22 cellular contexts compared by ENCODE assay signal in genomic region chr4:131509521-131509920, GRCh38.
DNase-seq lines count a peak whose midpoint lies in the region; ATAC-seq and TF ChIP-seq lines count a peak whose summit lies in the region.
"Had no signal": no experiment of that assay in that cellular context is flagged by ENCODE, and none has a peak within 500 bp of the region (broad histone marks: within the 10 kb centered on the region; RNA-seq: fewer than 3 reads in every experiment).

No MANE protein-coding gene starts in this region.

- H3K27ac Mint-ChIP-seq in immature natural killer cell: no peak overlapping the region
- H3K27ac Mint-ChIP-seq: activated naive CD8-positive, alpha-beta T cell; brain; CD8-positive, alpha-beta T cell; GM23338; nephron had no signal

- no peaks in the 10 kb centered on the region for H3K36me3 ChIP-seq in Karpas-422 (ENCODE audit: insufficient read depth, low read length)
- no peaks in the 10 kb centered on the region for H3K36me3 ChIP-seq in lower lobe of right lung
- H3K36me3 ChIP-seq: transverse colon had no signal

- no peaks in the 10 kb centered on the region for H3K4me1 Mint-ChIP-seq in immature natural killer cell
- H3K4me1 Mint-ChIP-seq: brain, GM23338, nephron had no signal

- H3K9me2 ChIP-seq in Karpas-422 (replicated peaks; ENCODE audit: insufficient read depth, low read length): no peaks in the 10 kb centered on the region

- H3K4me1 ChIP-seq in Karpas-422 (ENCODE audit: low read length): no peaks in the 10 kb centered on the region
- H3K4me1 ChIP-seq in lower lobe of right lung: no peaks in the 10 kb centered on the region
- H3K4me1 ChIP-seq: transverse colon had no signal

- TF ChIP-seq CTCF in AG04450 (IDR thresholded peaks at IDR 0.05; ENCODE audit: low read depth, low read length) (no peak), astrocyte of the spinal cord (IDR thresholded peaks at IDR 0.05; ENCODE audit: low read depth, low read length) (no peak), fibroblast of pulmonary artery (IDR thresholded peaks at IDR 0.05; ENCODE audit: low read length, missing control alignments) (no peak), lower lobe of right lung (IDR thresholded peaks at IDR 0.05) (no peak)

- no peaks in the 10 kb centered on the region for H3K27me3 ChIP-seq in AG04450 (ENCODE audit: control insufficient read depth, insufficient read depth, low read length)
- H3K27me3 ChIP-seq in Karpas-422 (ENCODE audit: low read length): no peaks in the 10 kb centered on the region
- no peaks in the 10 kb centered on the region for H3K27me3 ChIP-seq in lower lobe of right lung (ENCODE audit: low read depth)
- H3K27me3 ChIP-seq: transverse colon had no signal

- H3K4me3 Mint-ChIP-seq in immature natural killer cell: no peak overlapping the region
- H3K4me3 Mint-ChIP-seq: activated naive CD8-positive, alpha-beta T cell; brain; CD8-positive, alpha-beta T cell; GM23338; nephron had no signal

- no peaks in the 10 kb centered on the region for H3K27me3 Mint-ChIP-seq in immature natural killer cell (ENCODE audit: low read depth in 3 of 3)
- H3K27me3 Mint-ChIP-seq: activated naive CD8-positive, alpha-beta T cell had no signal

- H3K4me2 ChIP-seq in Karpas-422 (ENCODE audit: low read depth, low read length, poor library complexity, severe bottlenecking): no peak overlapping the region
- H3K4me2 ChIP-seq: GM23338, smooth muscle cell had no signal

- ATAC-seq in lower lobe of right lung (no peak), HG03108 (IDR thresholded peaks at IDR 0.05; ENCODE audit: unreplicated experiment) (no peak)
- ATAC-seq: CD8-positive, alpha-beta T cell; GM23338 had no signal

- POLR2A ChIA-PET in AG04450 (lab: Yijun Ruan, JAX): no interaction called here

- no peaks in the 10 kb centered on the region for H3K36me3 Mint-ChIP-seq in immature natural killer cell
- H3K36me3 Mint-ChIP-seq: activated naive CD8-positive, alpha-beta T cell; brain; CD8-positive, alpha-beta T cell had no signal

- intact Hi-C loops in lower lobe of right lung (cut with DNase I): no loop called here

- H3K27ac ChIP-seq in AG04450 (ENCODE audit: low read depth, low read length) (no peak overlapping the region), Karpas-422 (ENCODE audit: low read length) (no peak overlapping the region), lower lobe of right lung (no peak overlapping the region)
- H3K27ac ChIP-seq: transverse colon had no signal

- H3K4me3 ChIP-seq in AG04450 (ENCODE audit: low read depth, low read length) (no peak overlapping the region), Karpas-422 (ENCODE audit: low read length) (no peak overlapping the region), astrocyte of the spinal cord (ENCODE audit: low read depth, low read length) (no peak overlapping the region), fibroblast of pulmonary artery (replicated peaks; ENCODE audit: low read depth, low read length) (no peak overlapping the region), lower lobe of right lung (no peak overlapping the region)
- H3K4me3 ChIP-seq: GM23338, lung, smooth muscle cell, transverse colon had no signal

- no peaks in the 10 kb centered on the region for H3K79me2 ChIP-seq in Karpas-422 (ENCODE audit: low read length)

- H3K9me3 Mint-ChIP-seq in immature natural killer cell: peaks cover 4 to 37% (median 16%) of the 10 kb centered on the region in 6 donors
- H3K9me3 Mint-ChIP-seq: brain, GM23338, nephron had no signal

- peak overlapping the region; percentile 44; the same call in 1 of the 2 replicates for H2AFZ ChIP-seq in Karpas-422 (ENCODE audit: low read length)
- H2AFZ ChIP-seq: GM23338 had no signal

- in situ Hi-C loops in astrocyte of the spinal cord (cut with HindIII; ENCODE audit: low sequenced_read_pairs): no loop called here

- no peak overlapping the region for H3K9ac ChIP-seq in Karpas-422 (ENCODE audit: low read length)

- CTCF ChIA-PET in AG04450 (lab: Charles Lee): no interaction called here

- peak; percentile 58 for DNase-seq in AG04450 (ENCODE audit: low read depth, low spot score)
- no peak for DNase-seq in Karpas-422
- peak; percentile 9 for DNase-seq in astrocyte of the spinal cord (ENCODE audit: low read depth, low spot score)
- DNase-seq in fibroblast of pulmonary artery (ENCODE audit: low read depth): peak; percentile 53
- DNase-seq in SKM-1 treated with dmso at 0.1 percent for 144 hours (lab: John Stamatoyannopoulos, UW; ENCODE audit: unreplicated experiment): no peak
- no peak for DNase-seq in immature natural killer cell
- no peak for DNase-seq in lower lobe of right lung
- DNase-seq: activated CD4-positive, alpha-beta T cell treated with anti-CD3 and anti-CD28 coated beads, Interleukin-2, amount 50 U/mL, for 48 hours; CD8-positive, alpha-beta T cell; erythroblast; NCI-H2029; NCI-H69; stimulated activated CD4-positive, alpha-beta T cell treated with anti-CD3 and anti-CD28 coated beads, Interleukin-2, amount 100 ng/mL, for 24 hours; T-helper 1 cell; transverse colon had no signal

- no peaks in the 10 kb centered on the region for H4K20me1 ChIP-seq in Karpas-422 (ENCODE audit: insufficient read depth, low read depth, low read length)

- H3K9me3 ChIP-seq in AG04450 (ENCODE audit: control insufficient read depth, insufficient read depth, low read length) (no peaks in the 10 kb centered on the region), Karpas-422 (ENCODE audit: low read length) (peaks cover 15% of the 10 kb centered on the region), lower lobe of right lung (no peaks in the 10 kb centered on the region)
- H3K9me3 ChIP-seq: transverse colon had no signal

Comparison
In these comparisons a context has a peak if more than half of its experiments do, and no peak if none do; other contexts are left out.
1. DNase-seq: peak in AG04450 (single experiment), astrocyte of the spinal cord (single experiment) and fibroblast of pulmonary artery (single experiment); none in Karpas-422 (single experiment), SKM-1 treated with dmso at 0.1 percent for 144 hours (single experiment), immature natural killer cell (0 of 3) and lower lobe of right lung (single experiment).